ENCODE assay signal across 21 cellular contexts in the genomic region with DNA sequence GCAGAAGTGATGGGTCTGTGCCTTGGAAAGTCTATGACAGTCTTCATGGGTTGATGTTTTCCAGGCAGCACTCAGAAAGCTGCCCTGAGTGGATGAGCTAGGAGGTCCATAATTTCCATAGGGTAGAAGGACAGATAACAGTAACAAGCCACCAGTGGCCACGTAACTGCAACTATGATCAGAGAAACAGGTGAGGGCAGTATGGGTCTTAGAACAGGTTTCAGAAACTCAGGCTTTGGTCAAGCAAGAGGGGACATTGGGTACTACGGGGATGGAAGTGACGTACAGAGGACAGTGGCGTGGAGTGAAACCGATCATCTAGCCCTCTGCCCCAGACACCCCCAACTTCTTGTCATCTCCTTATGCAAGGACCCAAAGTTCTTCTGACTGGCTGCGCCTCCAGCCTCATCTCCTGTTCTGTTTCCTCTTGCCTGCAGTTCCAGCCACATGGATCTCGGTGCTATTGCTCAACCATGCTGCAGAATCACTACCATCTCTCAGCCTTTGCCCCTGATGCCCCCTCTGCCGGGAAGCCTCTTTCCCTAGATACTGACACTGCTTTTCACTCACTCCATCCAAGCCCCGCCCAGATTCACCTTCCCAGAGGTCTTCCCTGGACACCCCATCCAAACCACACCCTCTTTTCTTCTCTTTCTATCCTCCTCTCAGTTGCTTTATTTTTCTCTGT.
DNase-seq lines count a peak whose midpoint lies in the region; ATAC-seq, FAIRE-seq and TF ChIP-seq lines count a peak whose summit lies in the region.
"Had no signal": no experiment of that assay in that cellular context is flagged by ENCODE, and none has a peak within 500 bp of the region (broad histone marks: within the 10 kb centered on the region; RNA-seq: fewer than 3 reads in every experiment).

No MANE protein-coding gene starts in this region.

- H3K27ac ChIP-seq in HEK293 (ENCODE audit: extremely low read depth, low read depth, low read length) (no peak overlapping the region), upper lobe of right lung (no peak overlapping the region)
- no peak overlapping the region for H3K27ac ChIP-seq in CD4-positive, alpha-beta memory T cell (ENCODE audit: low read depth, low read length)
- H3K27ac ChIP-seq: gastroesophageal sphincter, parathyroid adenoma had no signal

- no peak for FAIRE-seq in GM19239 (lab: Jason Lieb, UNC)
- FAIRE-seq: bronchial epithelial cell had no signal

- H3K4me3 ChIP-seq in HEK293 (ENCODE audit: low read depth, low read length) (no peak overlapping the region), upper lobe of right lung (no peak overlapping the region)
- H3K4me3 ChIP-seq in CD4-positive, alpha-beta memory T cell (ENCODE audit: low read length in 2 of 2) = no peak overlapping the region
- H3K4me3 ChIP-seq: gastroesophageal sphincter, lung had no signal

- TF ChIP-seq CTCF in HEK293 (tag by site-specific recombination; IDR thresholded peaks at IDR 0.05) = peak; percentile 43; the same call in 1 of the 2 replicates
- no peak for TF ChIP-seq CTCF in WTC11 (IDR thresholded peaks at IDR 0.05)
- TF ChIP-seq CTCF in upper lobe of right lung (IDR thresholded peaks at IDR 0.05) = no peak

- peaks cover 16% of the 10 kb centered on the region for H3K9me3 Mint-ChIP-seq in WTC11
- no peaks in the 10 kb centered on the region for H3K9me3 Mint-ChIP-seq in CD4-positive, alpha-beta memory T cell
- H3K9me3 Mint-ChIP-seq: activated naive CD8-positive, alpha-beta T cell treated with anti-CD3 and anti-CD28 coated beads, Interleukin-2, amount 50 U/mL, for 24 hours; activated T-helper 17 cell treated with anti-CD3 and anti-CD28 coated beads, Interleukin-2, amount 50 U/mL, for 72 hours; T-helper 2 cell treated with Interferon-gamma antibody and Interleukin-4, amounts not matched to agents 5 μg/mL and 100 μg/mL, for 36 hours had no signal

- H3K4me1 Mint-ChIP-seq in WTC11 = peaks cover 8% of the 10 kb centered on the region
- H3K4me1 Mint-ChIP-seq in CD4-positive, alpha-beta memory T cell = no peaks in the 10 kb centered on the region
- H3K4me1 Mint-ChIP-seq: activated naive CD8-positive, alpha-beta T cell treated with anti-CD3 and anti-CD28 coated beads, Interleukin-2, amount 50 U/mL, for 24 hours; activated T-helper 17 cell treated with anti-CD3 and anti-CD28 coated beads, Interleukin-2, amount 50 U/mL, for 72 hours; B cell had no signal

- no peaks in the 10 kb centered on the region for H3K36me3 ChIP-seq in HEK293 (ENCODE audit: control insufficient read depth in 2 of 2, insufficient read depth in 1 of 2, low read length in 2 of 2)
- H3K36me3 ChIP-seq in upper lobe of right lung = no peaks in the 10 kb centered on the region
- H3K36me3 ChIP-seq in CD4-positive, alpha-beta memory T cell (ENCODE audit: insufficient read depth, low read length) = no peaks in the 10 kb centered on the region
- H3K36me3 ChIP-seq: gastroesophageal sphincter had no signal

- H3K4me3 Mint-ChIP-seq in WTC11 = no peak overlapping the region
- no peak overlapping the region for H3K4me3 Mint-ChIP-seq in CD4-positive, alpha-beta memory T cell
- H3K4me3 Mint-ChIP-seq: activated naive CD8-positive, alpha-beta T cell treated with anti-CD3 and anti-CD28 coated beads, Interleukin-2, amount 50 U/mL, for 24 hours; activated T-helper 17 cell treated with anti-CD3 and anti-CD28 coated beads, Interleukin-2, amount 50 U/mL, for 72 hours; B cell; T-helper 2 cell treated with Interferon-gamma antibody and Interleukin-4, amounts not matched to agents 5 μg/mL and 100 μg/mL, for 36 hours had no signal

- CTCF ChIA-PET in HEK293 (lab: Yijun Ruan, JAX) (interaction anchor here (0.7 kb wide), 1 partner anchor 90 kb away, joined by 3 read pairs; no protein-coding TSS in a partner anchor), WTC11 (lab: Charles Lee) (interaction anchor here (0.8 kb wide), 1 partner anchor 111 kb away, joined by 3 read pairs; no protein-coding TSS in a partner anchor)
- CTCF ChIA-PET in CD4-positive, alpha-beta memory T cell (lab: Charles Lee; ENCODE audit: partially characterized antibody) = no interaction called here

- intact Hi-C loops in upper lobe of right lung (cut with DNase I) = no loop called here
- intact Hi-C loops in CD4-positive, alpha-beta memory T cell (cut with micrococcal nuclease) = no loop called here

- POLR2A ChIA-PET in HEK293 (lab: Yijun Ruan, JAX) = no interaction called here
- POLR2A ChIA-PET in WTC11 (lab: Charles Lee) = no interaction called here
- POLR2A ChIA-PET in CD4-positive, alpha-beta memory T cell (lab: Charles Lee; ENCODE audit: partially characterized antibody) = no interaction called here

- no peaks in the 10 kb centered on the region for H3K27me3 Mint-ChIP-seq in WTC11 (ENCODE audit: low read depth)
- H3K27me3 Mint-ChIP-seq in CD4-positive, alpha-beta memory T cell = peaks cover 6 to 13% of the 10 kb centered on the region in 2 donors

- H3K9me3 ChIP-seq in HEK293 (ENCODE audit: control insufficient read depth, insufficient read depth, low read depth, low read length) (no peaks in the 10 kb centered on the region), upper lobe of right lung (no peaks in the 10 kb centered on the region)
- H3K9me3 ChIP-seq in CD4-positive, alpha-beta memory T cell (ENCODE audit: control insufficient read depth in 1 of 2, low read length in 2 of 2) = no peaks in the 10 kb centered on the region
- H3K9me3 ChIP-seq: gastroesophageal sphincter had no signal

- no peaks in the 10 kb centered on the region for H3K27me3 ChIP-seq in upper lobe of right lung
- no peaks in the 10 kb centered on the region for H3K27me3 ChIP-seq in CD4-positive, alpha-beta memory T cell (ENCODE audit: insufficient read depth, low read length)

- no peak overlapping the region for H3K27ac Mint-ChIP-seq in WTC11
- no peak overlapping the region for H3K27ac Mint-ChIP-seq in CD4-positive, alpha-beta memory T cell
- H3K27ac Mint-ChIP-seq: activated naive CD8-positive, alpha-beta T cell treated with anti-CD3 and anti-CD28 coated beads, Interleukin-2, amount 50 U/mL, for 24 hours; activated T-helper 17 cell treated with anti-CD3 and anti-CD28 coated beads, Interleukin-2, amount 50 U/mL, for 72 hours; B cell; T-helper 2 cell treated with Interferon-gamma antibody and Interleukin-4, amounts not matched to agents 5 μg/mL and 100 μg/mL, for 36 hours had no signal

- no peaks in the 10 kb centered on the region; the same call in 1 of the 2 replicates for H3K36me3 Mint-ChIP-seq in WTC11
- no peaks in the 10 kb centered on the region for H3K36me3 Mint-ChIP-seq in CD4-positive, alpha-beta memory T cell

- H3K4me1 ChIP-seq in HEK293 (ENCODE audit: control insufficient read depth, insufficient read depth, low read length) (no peaks in the 10 kb centered on the region), upper lobe of right lung (no peaks in the 10 kb centered on the region)
- H3K4me1 ChIP-seq in CD4-positive, alpha-beta memory T cell (ENCODE audit: insufficient read depth, low read length) = no peaks in the 10 kb centered on the region
- H3K4me1 ChIP-seq: gastroesophageal sphincter, parathyroid adenoma had no signal

- DNase-seq in WTC11 (ENCODE audit: low spot score) (no peak), left lobe of liver (ENCODE audit: low spot score) (peak; percentile 53), upper lobe of right lung (no peak), putamen (ENCODE audit: low spot score) (no peak), GM19239 (ENCODE audit: insufficient read length, low spot score) (no peak)
- no peak for DNase-seq in CD4-positive, alpha-beta memory T cell
- DNase-seq: activated naive CD8-positive, alpha-beta T cell treated with anti-CD3 and anti-CD28 coated beads, Interleukin-2, amount 50 U/mL, for 24 hours; GF-D8; NCI-H146; NCI-H446 treated with DMSO at 0.1 percent for 48 hours; SHP77; stimulated activated CD4-positive, alpha-beta T cell treated with anti-CD3 and anti-CD28 coated beads, Interleukin-4, amount 100 ng/mL, for 1 hour had no signal

- peak; percentile 79 for ATAC-seq in WTC11
- peak; percentile 92 for ATAC-seq in left lobe of liver
- peak; percentile 41 for ATAC-seq in upper lobe of right lung
- ATAC-seq: activated CD4-positive, CD25-positive, alpha-beta regulatory T cell treated with anti-CD3 and anti-CD28 coated beads, Interleukin-2, amount 50 U/mL, for 24 hours; activated naive CD8-positive, alpha-beta T cell treated with anti-CD3 and anti-CD28 coated beads, Interleukin-2, amount 50 U/mL, for 24 hours; activated T-helper 17 cell treated with anti-CD3 and anti-CD28 coated beads, Interleukin-2, amount 50 U/mL, for 72 hours; gastroesophageal sphincter had no signal

TF ChIP-seq in HEK293, 187 proteins besides CTCF, POLR2A, EP300 and RAD21 (continues in another document):
- no peak for TF ChIP-seq BCL11A (tag by site-specific recombination; IDR thresholded peaks at IDR 0.05; ENCODE audit: low read depth)
- TF ChIP-seq, protein P1, sequence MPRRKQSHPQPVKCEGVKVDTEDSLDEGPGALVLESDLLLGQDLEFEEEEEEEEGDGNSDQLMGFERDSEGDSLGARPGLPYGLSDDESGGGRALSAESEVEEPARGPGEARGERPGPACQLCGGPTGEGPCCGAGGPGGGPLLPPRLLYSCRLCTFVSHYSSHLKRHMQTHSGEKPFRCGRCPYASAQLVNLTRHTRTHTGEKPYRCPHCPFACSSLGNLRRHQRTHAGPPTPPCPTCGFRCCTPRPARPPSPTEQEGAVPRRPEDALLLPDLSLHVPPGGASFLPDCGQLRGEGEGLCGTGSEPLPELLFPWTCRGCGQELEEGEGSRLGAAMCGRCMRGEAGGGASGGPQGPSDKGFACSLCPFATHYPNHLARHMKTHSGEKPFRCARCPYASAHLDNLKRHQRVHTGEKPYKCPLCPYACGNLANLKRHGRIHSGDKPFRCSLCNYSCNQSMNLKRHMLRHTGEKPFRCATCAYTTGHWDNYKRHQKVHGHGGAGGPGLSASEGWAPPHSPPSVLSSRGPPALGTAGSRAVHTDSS (tag by site-specific recombination; IDR thresholded peaks at IDR 0.05) = no peak
- no peak for TF ChIP-seq GFI1B (tag by site-specific recombination; IDR thresholded peaks at IDR 0.05)

TF ChIP-seq in WTC11, 78 proteins besides CTCF, POLR2A, EP300 and RAD21:
- TF ChIP-seq ZNF423 (CRISPR knock-in tag; IDR thresholded peaks at IDR 0.05) (no peak), CREM (CRISPR knock-in tag; IDR thresholded peaks at IDR 0.05) (no peak), FOXK1 (CRISPR knock-in tag; IDR thresholded peaks at IDR 0.05) (no peak), ZNF416 (CRISPR knock-in tag; IDR thresholded peaks at IDR 0.05) (no peak)
TF ChIP-seq in WTC11: peak in this region for 0.

Comparison
In these comparisons a context has a peak if more than half of its experiments do, and no peak if none do; other contexts are left out.
1. ATAC-seq: peak in every context shown above with its lines; median percentile 92 in left lobe of liver; 79 in WTC11; 41 in upper lobe of right lung.